1 cellular context compared by ENCODE assay signal in genomic region chr10:132253092-132253687, GRCh38.
TF ChIP-seq lines count a peak whose summit lies in the region.

No MANE protein-coding gene starts in this region.

TF ChIP-seq in GM23338, 12 proteins besides CTCF, POLR2A, EP300 and RAD21 (continued from another document):
- TF ChIP-seq ZNF462 (CRISPR knock-in tag; IDR thresholded peaks at IDR 0.05) (no peak), EZH2 (IDR thresholded peaks at IDR 0.05; ENCODE audit: low read depth, unreplicated experiment) (no peak), JUNB (IDR thresholded peaks at IDR 0.05; ENCODE audit: unreplicated experiment) (no peak), STAT1 (IDR thresholded peaks at IDR 0.05; ENCODE audit: unreplicated experiment) (no peak), ZNF114 (CRISPR knock-in tag; IDR thresholded peaks at IDR 0.05) (no peak), ZNF331 (CRISPR knock-in tag; IDR thresholded peaks at IDR 0.05; ENCODE audit: low read depth) (no peak)
